In genomic region chr5:56481998-56482698, GRCh38 we compare ENCODE assay signal across 7 cellular contexts.
DNase-seq lines count a peak whose midpoint lies in the region; ATAC-seq and TF ChIP-seq lines count a peak whose summit lies in the region.

No MANE protein-coding gene starts in this region.

- H3K9me3 Mint-ChIP-seq in activated CD4-positive, alpha-beta memory T cell treated with anti-CD3 and anti-CD28 coated beads for 36 hours = peaks cover 10% of the 10 kb centered on the region
- peaks cover 3 to 4% of the 10 kb centered on the region in 2 donors for H3K9me3 Mint-ChIP-seq in stimulated activated naive B cell treated with anti-CD40 and anti-IgM and Interleukin-4, amounts not matched to agents 10 μg/mL and 1 μg/mL and 100 μg/mL, for 72 hours

- H3K9ac ChIP-seq in KMS-11 (no peak overlapping the region), iPS-15b (ENCODE audit: low read depth, low read length) (no peak overlapping the region)

- no peak overlapping the region for H3K27ac ChIP-seq in KMS-11

- TF ChIP-seq CTCF in KMS-11 (conservative IDR thresholded peaks at IDR 0.05; ENCODE audit: low read depth, low read length) = 0 out of 2 replicates have a peak, but pooled peaks have one; percentile 5

- H2AFZ ChIP-seq in KMS-11 (ENCODE audit: low read depth) = peak overlapping the region; percentile 93

- H3K4me1 ChIP-seq in KMS-11 (ENCODE audit: low read depth, poor library complexity, severe bottlenecking) (peaks cover 17% of the 10 kb centered on the region), iPS-15b (ENCODE audit: control insufficient read depth, insufficient read depth, low read length) (peaks cover 7% of the 10 kb centered on the region)

- H3K36me3 Mint-ChIP-seq in activated CD4-positive, alpha-beta memory T cell treated with anti-CD3 and anti-CD28 coated beads for 36 hours = no peaks in the 10 kb centered on the region
- peaks cover 0 to 6% of the 10 kb centered on the region in 2 donors for H3K36me3 Mint-ChIP-seq in stimulated activated naive B cell treated with anti-CD40 and anti-IgM and Interleukin-4, amounts not matched to agents 10 μg/mL and 1 μg/mL and 100 μg/mL, for 72 hours

- H4K20me1 ChIP-seq in KMS-11 (ENCODE audit: insufficient read depth) = no peaks in the 10 kb centered on the region

- POLR2A ChIA-PET in activated CD4-positive, alpha-beta memory T cell treated with anti-CD3 and anti-CD28 coated beads for 36 hours (lab: Charles Lee) = interaction anchor here (0.6 to 1.0 kb wide), 2 partner anchors 153 to 154 kb away, joined by 3 read pairs; no protein-coding TSS in a partner anchor

- intact Hi-C loops in activated CD4-positive, alpha-beta memory T cell treated with anti-CD3 and anti-CD28 coated beads for 36 hours (cut with micrococcal nuclease) = loop anchor here (2.0 to 10.0 kb wide), 3 partner anchors 105 to 211 kb away; no protein-coding TSS in a partner anchor

- CTCF ChIA-PET in activated CD4-positive, alpha-beta memory T cell treated with anti-CD3 and anti-CD28 coated beads for 36 hours (lab: Charles Lee) = interaction anchor here (1.2 to 1.5 kb wide), 2 partner anchors 13 to 211 kb away, joined by 3 to 4 read pairs; no protein-coding TSS in a partner anchor

- peak; percentile 79 to 80 for ATAC-seq in stimulated activated naive B cell treated with anti-CD40 and anti-IgM and Interleukin-4, amounts not matched to agents 10 μg/mL and 1 μg/mL and 100 μg/mL, for 72 hours (replicated peaks)
- no peak for ATAC-seq in HG02759 (IDR thresholded peaks at IDR 0.05; ENCODE audit: unreplicated experiment)

- no peaks in the 10 kb centered on the region for H3K9me3 ChIP-seq in iPS-15b (ENCODE audit: control insufficient read depth, insufficient read depth, low read length)

- peak overlapping the region; percentile 75 for H3K27ac Mint-ChIP-seq in activated CD4-positive, alpha-beta memory T cell treated with anti-CD3 and anti-CD28 coated beads for 36 hours
- peak overlapping the region; percentile 96 for H3K27ac Mint-ChIP-seq in stimulated activated naive B cell treated with anti-CD40 and anti-IgM and Interleukin-4, amounts not matched to agents 10 μg/mL and 1 μg/mL and 100 μg/mL, for 72 hours

- peak overlapping the region; percentile 75 for H3K4me3 Mint-ChIP-seq in activated CD4-positive, alpha-beta memory T cell treated with anti-CD3 and anti-CD28 coated beads for 36 hours
- H3K4me3 Mint-ChIP-seq in stimulated activated naive B cell treated with anti-CD40 and anti-IgM and Interleukin-4, amounts not matched to agents 10 μg/mL and 1 μg/mL and 100 μg/mL, for 72 hours = peak overlapping the region; percentile 93 to 94

- H3K27me3 Mint-ChIP-seq in activated CD4-positive, alpha-beta memory T cell treated with anti-CD3 and anti-CD28 coated beads for 36 hours = no peaks in the 10 kb centered on the region
- H3K27me3 Mint-ChIP-seq in stimulated activated naive B cell treated with anti-CD40 and anti-IgM and Interleukin-4, amounts not matched to agents 10 μg/mL and 1 μg/mL and 100 μg/mL, for 72 hours = no peaks in the 10 kb centered on the region

- H3K4me3 ChIP-seq in KMS-11 (IDR thresholded peaks at IDR 0.05; ENCODE audit: insufficient read depth, low read depth, low read length) (no peak overlapping the region), iPS-15b (ENCODE audit: low read depth, low read length) (peak overlapping the region; percentile 57)

- DNase-seq in activated CD4-positive, alpha-beta memory T cell treated with anti-CD3 and anti-CD28 coated beads for 36 hours = no peak
- DNase-seq in stimulated activated naive B cell treated with anti-CD40 and anti-IgM and Interleukin-4, amounts not matched to agents 10 μg/mL and 1 μg/mL and 100 μg/mL, for 72 hours = no peak
- DNase-seq in COLO829 (ENCODE audit: low spot score) (no peak), ACHN (no peak)

- H3K27me3 ChIP-seq in KMS-11 (ENCODE audit: insufficient read depth, low read depth) (no peaks in the 10 kb centered on the region), iPS-15b (ENCODE audit: control insufficient read depth, insufficient read depth, low read length) (peaks cover 41% of the 10 kb centered on the region)

- peak overlapping the region; percentile 88 for H3K4me2 ChIP-seq in KMS-11

- in situ Hi-C loops in ACHN (cut with HindIII; ENCODE audit: low pct_ligation_motif_present, low pct_unique_long_range_greater_than_20kb, low sequenced_read_pairs) = no loop called here

- H3K4me1 Mint-ChIP-seq in activated CD4-positive, alpha-beta memory T cell treated with anti-CD3 and anti-CD28 coated beads for 36 hours (ENCODE audit: low read depth) = peaks cover 37% of the 10 kb centered on the region
- H3K4me1 Mint-ChIP-seq in stimulated activated naive B cell treated with anti-CD40 and anti-IgM and Interleukin-4, amounts not matched to agents 10 μg/mL and 1 μg/mL and 100 μg/mL, for 72 hours = peaks cover 25 to 52% of the 10 kb centered on the region in 2 donors

- no peaks in the 10 kb centered on the region for H3K79me2 ChIP-seq in KMS-11 (ENCODE audit: insufficient read depth, low read depth)

- H3K36me3 ChIP-seq in KMS-11 (ENCODE audit: insufficient read depth) (no peaks in the 10 kb centered on the region), iPS-15b (ENCODE audit: control insufficient read depth, insufficient read depth, low read length) (no peaks in the 10 kb centered on the region)
